ENCODE assay signal across 1 cellular context in genomic region chr1:182426442-182427430, GRCh38.
TF ChIP-seq lines count a peak whose summit lies in the region.

No MANE protein-coding gene starts in this region.

TF ChIP-seq in GM12878, 131 proteins besides CTCF, POLR2A, EP300 and RAD21 (continues in another document):
- peak; percentile 42 for TF ChIP-seq YY1 (IDR thresholded peaks at IDR 0.05; ENCODE audit: low read depth, low read length)
- no peak for TF ChIP-seq ZBTB33 (IDR thresholded peaks at IDR 0.05)
- no peak for TF ChIP-seq RFX5 (IDR thresholded peaks at IDR 0.05; ENCODE audit: low read depth, low read length)
- TF ChIP-seq USF1 (IDR thresholded peaks at IDR 0.05; ENCODE audit: borderline replicate concordance, extremely low read length, insufficient read depth, low read depth, low read length), result no peak
- TF ChIP-seq BHLHE40 (IDR thresholded peaks at IDR 0.05; ENCODE audit: borderline replicate concordance in 1 of 2, low read depth in 2 of 2, low read length in 1 of 2), result no peak
- TF ChIP-seq SREBF1 (IDR thresholded peaks at IDR 0.05; ENCODE audit: low read length), result no peak
- 0 out of 2 replicates have a peak, but pooled peaks have one; percentile 43 for TF ChIP-seq CREB1 (IDR thresholded peaks at IDR 0.05; ENCODE audit: low read depth)
- no peak for TF ChIP-seq SMAD1 (IDR thresholded peaks at IDR 0.05; ENCODE audit: low read depth, partially characterized antibody)
- TF ChIP-seq POU2F2 (IDR thresholded peaks at IDR 0.05; ENCODE audit: borderline replicate concordance, low read depth, low read length), result no peak
- TF ChIP-seq PKNOX1 (IDR thresholded peaks at IDR 0.05), result peak; percentile 91
- no peak for TF ChIP-seq STAT1 (conservative IDR thresholded peaks at IDR 0.05)
- TF ChIP-seq DPF2 (IDR thresholded peaks at IDR 0.05), result peak; percentile 34; the same call in 1 of the 2 replicates
- TF ChIP-seq SREBF2 (IDR thresholded peaks at IDR 0.05; ENCODE audit: low read length), result no peak
- no peak for TF ChIP-seq KAT2A (conservative IDR thresholded peaks at IDR 0.05; ENCODE audit: control insufficient read depth, low read depth, low read length)
- peak; percentile 52 for TF ChIP-seq MEF2B (IDR thresholded peaks at IDR 0.05; ENCODE audit: partially characterized antibody, poor library complexity, severe bottlenecking)
- peak; percentile 74 for TF ChIP-seq CUX1 (IDR thresholded peaks at IDR 0.05; ENCODE audit: insufficient replicate concordance, low read depth, low read length)
- no peak for TF ChIP-seq ZNF592 (IDR thresholded peaks at IDR 0.05)
- no peak for TF ChIP-seq LARP7 (IDR thresholded peaks at IDR 0.05)
- no peak for TF ChIP-seq PAX8 (IDR thresholded peaks at IDR 0.05)
- TF ChIP-seq SMAD5 (IDR thresholded peaks at IDR 0.05; ENCODE audit: low read depth), result no peak
- TF ChIP-seq KDM1A (IDR thresholded peaks at IDR 0.05; ENCODE audit: borderline replicate concordance), result no peak
- TF ChIP-seq ZNF687 (IDR thresholded peaks at IDR 0.05), result peak; percentile 88; the same call in 1 of the 2 replicates
- no peak for TF ChIP-seq BRCA1 (IDR thresholded peaks at IDR 0.05; ENCODE audit: low read depth, low read length)
- TF ChIP-seq PML (IDR thresholded peaks at IDR 0.05; ENCODE audit: low read length), result no peak
- TF ChIP-seq HDGF (IDR thresholded peaks at IDR 0.05), result peak; percentile 21; the same call in 1 of the 2 replicates
- TF ChIP-seq MYC (IDR thresholded peaks at IDR 0.05; ENCODE audit: insufficient read depth, insufficient read length, insufficient replicate concordance, low read length, severe bottlenecking), result no peak
- TF ChIP-seq JUND (IDR thresholded peaks at IDR 0.05; ENCODE audit: low read depth, low read length), result no peak
- peak; percentile 97 for TF ChIP-seq BMI1 (IDR thresholded peaks at IDR 0.05; ENCODE audit: borderline replicate concordance)
- TF ChIP-seq USF2 (IDR thresholded peaks at IDR 0.05; ENCODE audit: borderline replicate concordance, low read depth, low read length), result no peak
- TF ChIP-seq ZNF384 (IDR thresholded peaks at IDR 0.05; ENCODE audit: borderline replicate concordance, low read depth, low read length), result peak; percentile 21; the same call in 1 of the 2 replicates
- TF ChIP-seq FOXM1 (IDR thresholded peaks at IDR 0.05; ENCODE audit: low read depth, low read length), result peak; percentile 84
- peak; percentile 75 for TF ChIP-seq ATF7 (IDR thresholded peaks at IDR 0.05; ENCODE audit: low read depth)
- TF ChIP-seq SIX5 (IDR thresholded peaks at IDR 0.05; ENCODE audit: low read depth, low read length, severe bottlenecking), result no peak
- peak; percentile 29; the same call in 1 of the 2 replicates for TF ChIP-seq IKZF1 (conservative IDR thresholded peaks at IDR 0.05)
- no peak for TF ChIP-seq ZBTB11 (CRISPR knock-in tag; IDR thresholded peaks at IDR 0.05)
- TF ChIP-seq TCF3 (IDR thresholded peaks at IDR 0.05; ENCODE audit: borderline replicate concordance, insufficient read depth, low read depth, low read length), result no peak
- no peak for TF ChIP-seq TAF1 (IDR thresholded peaks at IDR 0.05; ENCODE audit: borderline replicate concordance, low read depth, low read length)
- no peak for TF ChIP-seq NR2C1 (IDR thresholded peaks at IDR 0.05)
- TF ChIP-seq CHD4 (IDR thresholded peaks at IDR 0.05), result no peak
- TF ChIP-seq FOS (IDR thresholded peaks at IDR 0.05; ENCODE audit: borderline replicate concordance, extremely low read depth, insufficient read length), result no peak
